ENCODE assay signal across 14 cellular contexts in genomic region chr3:50050361-50050760, GRCh38. TPM values are rescaled to one million over a fixed set of nuclear protein-coding genes. Genes with fewer than 3 reads are reported as not detected.
DNase-seq lines count a peak whose midpoint lies in the region; ATAC-seq and TF ChIP-seq lines count a peak whose summit lies in the region.
"Had no signal": no experiment of that assay in that cellular context is flagged by ENCODE, and none has a peak within 500 bp of the region (broad histone marks: within the 10 kb centered on the region; RNA-seq: fewer than 3 reads in every experiment).

No MANE protein-coding gene starts in this region.

- H3K4me2 ChIP-seq in OCI-LY7 (ENCODE audit: low read length), result no peak overlapping the region

- DNase-seq in DMS53 (lab: John Stamatoyannopoulos, UW) (peak; percentile 19), DMS53 treated with DMSO at 0.1 percent for 48 hours (lab: John Stamatoyannopoulos, UW; ENCODE audit: unreplicated experiment) (no peak), OCI-LY7 (ENCODE audit: low spot score) (no peak), skeletal muscle cell (ENCODE audit: low read depth) (peak; percentile 54), GDM1 (lab: John Stamatoyannopoulos, UW) (no peak), retina (no peak)
- no peak for DNase-seq in effector memory CD8-positive, alpha-beta T cell
- DNase-seq in activated CD4-positive, alpha-beta T cell treated with anti-CD3 and anti-CD28 coated beads, Interleukin-2, amount 10 ng/mL, durations not matched to agents 24 days and 14 days, result no peak
- DNase-seq: anterior cingulate cortex, left ventricle myocardium superior, NCI-H510A treated with DMSO at 0.1 percent for 48 hours, pancreas, tibial artery had no signal

- H3K4me3 ChIP-seq in OCI-LY7 (ENCODE audit: low read depth, low read length, poor library complexity, severe bottlenecking) (no peak overlapping the region), skeletal muscle cell (ENCODE audit: low read depth, low read length) (no peak overlapping the region)
- H3K4me3 ChIP-seq: pancreas, tibial artery had no signal

- no peaks in the 10 kb centered on the region for H3K4me1 ChIP-seq in OCI-LY7 (ENCODE audit: insufficient read depth, low read length, poor library complexity, severe bottlenecking)
- H3K4me1 ChIP-seq: tibial artery had no signal

- intact Hi-C loops in OCI-LY7 (cut with micrococcal nuclease; ENCODE audit: unreplicated experiment), result no loop called here
- intact Hi-C loops in activated CD4-positive, alpha-beta T cell treated with anti-CD3 and anti-CD28 coated beads, Interleukin-2, amount 10 ng/mL, durations not matched to agents 24 days and 14 days (cut with micrococcal nuclease), result no loop called here

- TSS peak; percentile 19 for BruUV-seq in OCI-LY7 (replicated peaks; lab: Mats Ljungman, UMichigan)

- H3K9me3 Mint-ChIP-seq in effector memory CD8-positive, alpha-beta T cell, result no peaks in the 10 kb centered on the region
- no peaks in the 10 kb centered on the region for H3K9me3 Mint-ChIP-seq in activated CD4-positive, alpha-beta T cell treated with anti-CD3 and anti-CD28 coated beads, Interleukin-2, amount 10 ng/mL, durations not matched to agents 24 days and 14 days

- H3K4me3 Mint-ChIP-seq in effector memory CD8-positive, alpha-beta T cell, result no peak overlapping the region
- no peak overlapping the region for H3K4me3 Mint-ChIP-seq in activated CD4-positive, alpha-beta T cell treated with anti-CD3 and anti-CD28 coated beads, Interleukin-2, amount 10 ng/mL, durations not matched to agents 24 days and 14 days

- no peak for TF ChIP-seq CTCF in OCI-LY7 (conservative IDR thresholded peaks at IDR 0.05; ENCODE audit: low read length)

- no peak overlapping the region for H3K27ac ChIP-seq in OCI-LY7 (ENCODE audit: low read depth, low read length, poor library complexity, severe bottlenecking)
- H3K27ac ChIP-seq: 22Rv1, pancreas, tibial artery had no signal

- peak overlapping the region; percentile 7 to 18 for H3K27ac Mint-ChIP-seq in effector memory CD8-positive, alpha-beta T cell
- no peak overlapping the region for H3K27ac Mint-ChIP-seq in activated CD4-positive, alpha-beta T cell treated with anti-CD3 and anti-CD28 coated beads, Interleukin-2, amount 10 ng/mL, durations not matched to agents 24 days and 14 days

- H3K4me1 Mint-ChIP-seq in effector memory CD8-positive, alpha-beta T cell (ENCODE audit: low read depth in 2 of 2), result peaks cover 0 to 2% of the 10 kb centered on the region in 2 donors
- peaks cover 5% of the 10 kb centered on the region for H3K4me1 Mint-ChIP-seq in activated CD4-positive, alpha-beta T cell treated with anti-CD3 and anti-CD28 coated beads, Interleukin-2, amount 10 ng/mL, durations not matched to agents 24 days and 14 days

- no peak overlapping the region for H2AFZ ChIP-seq in OCI-LY7 (ENCODE audit: low read length)

- no peaks in the 10 kb centered on the region for H3K27me3 Mint-ChIP-seq in effector memory CD8-positive, alpha-beta T cell
- no peaks in the 10 kb centered on the region for H3K27me3 Mint-ChIP-seq in activated CD4-positive, alpha-beta T cell treated with anti-CD3 and anti-CD28 coated beads, Interleukin-2, amount 10 ng/mL, durations not matched to agents 24 days and 14 days

- CTCF ChIA-PET in OCI-LY7 (lab: Charles Lee; ENCODE audit: unreplicated experiment), result no interaction called here

- no peaks in the 10 kb centered on the region for H3K9me2 ChIP-seq in OCI-LY7 (ENCODE audit: insufficient read depth, low read length)

- POLR2A ChIA-PET in OCI-LY7 (lab: Charles Lee), result interaction anchor here (0.6 to 0.7 kb wide), 2 partner anchors 22 to 247 kb away, joined by 3 to 6 read pairs; no protein-coding TSS in a partner anchor

- ATAC-seq in effector memory CD8-positive, alpha-beta T cell (replicated peaks), result no peak
- ATAC-seq: left ventricle myocardium superior had no signal

- H3K79me2 ChIP-seq in OCI-LY7 (ENCODE audit: insufficient read depth, low read depth, low read length), result no peaks in the 10 kb centered on the region

- no peaks in the 10 kb centered on the region for H3K9me3 ChIP-seq in OCI-LY7 (ENCODE audit: low read length)
- H3K9me3 ChIP-seq: pancreas, tibial artery had no signal

- H3K36me3 Mint-ChIP-seq in effector memory CD8-positive, alpha-beta T cell (ENCODE audit: insufficient read depth), result peaks cover 56% of the 10 kb centered on the region
- H3K36me3 Mint-ChIP-seq in activated CD4-positive, alpha-beta T cell treated with anti-CD3 and anti-CD28 coated beads, Interleukin-2, amount 10 ng/mL, durations not matched to agents 24 days and 14 days (ENCODE audit: low read depth), result peaks cover 48% of the 10 kb centered on the region

- 0 out of 2 replicates have a peak, but pooled peaks cover 3% of the 10 kb centered on the region for H4K20me1 ChIP-seq in OCI-LY7 (ENCODE audit: insufficient read depth, low read length)

- peaks cover 88% of the 10 kb centered on the region for H3K36me3 ChIP-seq in OCI-LY7 (ENCODE audit: insufficient read depth, low read length)

RNA-seq across cellular contexts. Expression of gene RBM5, which starts 38.4 kb away (rescaled TPM):
- total RNA-seq in OCI-LY7 (2014; rRNA removed; shearing (Covaris generic)), result 139 and 192 TPM in 2 replicates
- total RNA-seq in OCI-LY7 (2022), result 197 and 223 TPM in 2 replicates
- 154 and 161 TPM in 2 replicates for total RNA-seq in activated CD4-positive, alpha-beta T cell treated with anti-CD3 and anti-CD28 coated beads, Interleukin-2, amount 10 ng/mL, durations not matched to agents 24 days and 14 days

Comparison
In these comparisons a context has a peak if more than half of its experiments do, and no peak if none do; other contexts are left out.
1. DNase-seq: peak in DMS53 (single experiment) and skeletal muscle cell (single experiment); none in DMS53 treated with DMSO at 0.1 percent for 48 hours (single experiment), OCI-LY7 (single experiment), effector memory CD8-positive, alpha-beta T cell (0 of 3), GDM1 (single experiment), activated CD4-positive, alpha-beta T cell treated with anti-CD3 and anti-CD28 coated beads, Interleukin-2, amount 10 ng/mL, durations not matched to agents 24 days and 14 days (single experiment) and retina (single experiment).